ENCODE assay signal across 11 cellular contexts in genomic region chr2:9263388-9263787, GRCh38. TPM values are rescaled to one million over a fixed set of nuclear protein-coding genes. Genes with fewer than 3 reads are reported as not detected.
A peak's percentile ranks its signal among the peaks of the same experiment; 100 is the strongest.
DNase-seq lines count a peak whose midpoint lies in the region; ATAC-seq and TF ChIP-seq lines count a peak whose summit lies in the region.
"Had no signal": no experiment of that assay in that cellular context is flagged by ENCODE, and none has a peak within 500 bp of the region (broad histone marks: within the 10 kb centered on the region; RNA-seq: fewer than 3 reads in every experiment).

No MANE protein-coding gene starts in this region.

- H3K27me3 Mint-ChIP-seq in mesothelial cell of epicardium (ENCODE audit: low read depth), result no peaks in the 10 kb centered on the region

- 25 to 37% methylated on average over 14 of the region's 14 CpGs for WGBS in upper lobe of left lung, 2 donors

- H3K9me3 Mint-ChIP-seq in mesothelial cell of epicardium, result no peaks in the 10 kb centered on the region
- H3K9me3 Mint-ChIP-seq: activated T-cell treated with anti-CD3 and anti-CD28 coated beads, Interleukin-2, amount 50 U/mL, for 24 hours had no signal

- no peaks in the 10 kb centered on the region for H3K9me3 ChIP-seq in upper lobe of left lung

- TF ChIP-seq EP300 in upper lobe of left lung (IDR thresholded peaks at IDR 0.05), result no peak

- no peak for ATAC-seq in upper lobe of left lung (ENCODE audit: low FRiP score in 2 of 2)
- ATAC-seq in HG02610 (IDR thresholded peaks at IDR 0.05; ENCODE audit: unreplicated experiment), result no peak

- H3K36me3 ChIP-seq in upper lobe of left lung, result no peaks in the 10 kb centered on the region

- no peak overlapping the region for H3K4me3 Mint-ChIP-seq in mesothelial cell of epicardium
- H3K4me3 Mint-ChIP-seq: activated T-cell treated with anti-CD3 and anti-CD28 coated beads, Interleukin-2, amount 50 U/mL, for 24 hours had no signal

- DNase-seq in SIG-M5 treated with dmso at 0.1 percent for 504 hours (lab: John Stamatoyannopoulos, UW; ENCODE audit: unreplicated experiment), result peak; percentile 8
- no peak for DNase-seq in SIG-M5 (lab: John Stamatoyannopoulos, UW)
- DNase-seq in choroid plexus epithelial cell (ENCODE audit: low read depth), result peak; percentile 56
- no peak for DNase-seq in mesothelial cell of epicardium (ENCODE audit: low spot score in 2 of 2, unreplicated experiment in 2 of 2)
- no peak for DNase-seq in upper lobe of left lung
- DNase-seq in amniotic stem cell (lab: John Stamatoyannopoulos, UW), result no peak
- no peak for DNase-seq in DMS53 (lab: John Stamatoyannopoulos, UW)
- DNase-seq: activated T-cell treated with anti-CD3 and anti-CD28 coated beads, Interleukin-2, amount 50 U/mL, for 24 hours; NCI-H524; stimulated activated naive CD4-positive, alpha-beta T cell treated with Interleukin-2 at 50 U/mL for 16 hours had no signal

- TF ChIP-seq CTCF in choroid plexus epithelial cell (conservative IDR thresholded peaks at IDR 0.05; ENCODE audit: low read depth, low read length), result no peak
- TF ChIP-seq CTCF in mesothelial cell of epicardium (IDR thresholded peaks at IDR 0.05; ENCODE audit: unreplicated experiment), result no peak
- no peak for TF ChIP-seq CTCF in upper lobe of left lung (IDR thresholded peaks at IDR 0.05)

- TF ChIP-seq POLR2A in upper lobe of left lung (IDR thresholded peaks at IDR 0.05), result no peak

- H3K4me1 ChIP-seq in upper lobe of left lung, result peaks cover 54 to 67% (median 59%) of the 10 kb centered on the region in 4 donors

- peaks cover 23% of the 10 kb centered on the region for H3K4me1 Mint-ChIP-seq in mesothelial cell of epicardium

- H3K27me3 ChIP-seq in upper lobe of left lung, result no peaks in the 10 kb centered on the region

- no peaks in the 10 kb centered on the region for H3K36me3 Mint-ChIP-seq in mesothelial cell of epicardium

- peak overlapping the region; percentile 32 to 90 (median 72) for H3K27ac ChIP-seq in upper lobe of left lung

- no peak overlapping the region for H3K4me3 ChIP-seq in choroid plexus epithelial cell (ENCODE audit: low read depth, low read length)
- no peak overlapping the region for H3K4me3 ChIP-seq in upper lobe of left lung

- H3K27ac Mint-ChIP-seq in mesothelial cell of epicardium, result peak overlapping the region; percentile 44
- H3K27ac Mint-ChIP-seq: activated T-cell treated with anti-CD3 and anti-CD28 coated beads, Interleukin-2, amount 50 U/mL, for 24 hours had no signal

RNA-seq across cellular contexts. Expression of gene ASAP2, which starts 56.8 kb away (rescaled TPM):
- total RNA-seq in mesothelial cell of epicardium (25.8 to 29.7 TPM (median 26.2 TPM) in 3 replicates), upper lobe of left lung (10 to 100 TPM; 20.4 to 26.0 (median 23.4) TPM)

Comparison
In these comparisons a context has a peak if more than half of its experiments do, and no peak if none do; other contexts are left out.
1. DNase-seq: peak in SIG-M5 treated with dmso at 0.1 percent for 504 hours (single experiment) and choroid plexus epithelial cell (single experiment); none in SIG-M5 (single experiment), mesothelial cell of epicardium (0 of 2), upper lobe of left lung (0 of 2), amniotic stem cell (single experiment) and DMS53 (single experiment).